16 cellular contexts compared by ENCODE assay signal in genomic region chr15:41282436-41282835, GRCh38. TPM values are rescaled to one million over a fixed set of nuclear protein-coding genes. Genes with fewer than 3 reads are reported as not detected.
DNase-seq lines count a peak whose midpoint lies in the region; ATAC-seq and TF ChIP-seq lines count a peak whose summit lies in the region.
"Not testable (repeated sequence)": the region's sequence is repeated elsewhere in the genome, so short reads cannot be mapped to it uniquely, and the experiment has no call there.
"Had no signal": no experiment of that assay in that cellular context is flagged by ENCODE, and none has a peak within 500 bp of the region (broad histone marks: within the 10 kb centered on the region; RNA-seq: fewer than 3 reads in every experiment).

No MANE protein-coding gene starts in this region.

- H3K36me3 ChIP-seq in neural progenitor cell, result peaks cover 22% of the 10 kb centered on the region

- BruUV-seq in MCF 10A (replicated peaks; lab: Mats Ljungman, UMichigan), result not testable (repeated sequence)

- H3K27ac ChIP-seq in CD4-positive, alpha-beta T cell (ENCODE audit: low read depth, low read length); neural progenitor cell: not testable (repeated sequence)

- not testable (repeated sequence) for H2AFZ ChIP-seq in neural progenitor cell (replicated peaks)

- not testable (repeated sequence) for H3K27me3 Mint-ChIP-seq in CD4-positive, alpha-beta T cell; IgD-negative memory B cell; T-helper 2 cell treated with Interferon-gamma antibody and Interleukin-4, amounts not matched to agents 5 μg/mL and 100 μg/mL, for 36 hours (ENCODE audit: low read depth); activated T-cell treated with anti-CD3 and anti-CD28 coated beads, Interleukin-2, amount 50 U/mL, for 72 hours (ENCODE audit: low read depth); MCF 10A (ENCODE audit: insufficient read depth, unreplicated experiment); neural progenitor cell (ENCODE audit: insufficient read depth, low read depth); type B pancreatic cell

- H3K27ac Mint-ChIP-seq in CD4-positive, alpha-beta T cell, result peak overlapping the region; percentile 91
- H3K27ac Mint-ChIP-seq in IgD-negative memory B cell, result peak overlapping the region in 2 of 3 donors; percentile 83 to 98
- peak overlapping the region; percentile 96 for H3K27ac Mint-ChIP-seq in T-helper 2 cell treated with Interferon-gamma antibody and Interleukin-4, amounts not matched to agents 5 μg/mL and 100 μg/mL, for 36 hours
- not testable (repeated sequence) for H3K27ac Mint-ChIP-seq in activated T-cell treated with anti-CD3 and anti-CD28 coated beads, Interleukin-2, amount 50 U/mL, for 72 hours
- H3K27ac Mint-ChIP-seq in MCF 10A (ENCODE audit: low read depth, unreplicated experiment), result peak overlapping the region; percentile 95
- peak overlapping the region; percentile 97 for H3K27ac Mint-ChIP-seq in neural progenitor cell
- H3K27ac Mint-ChIP-seq in type B pancreatic cell, result peak overlapping the region; percentile 94

- H3K4me2 ChIP-seq in neural progenitor cell, result not testable (repeated sequence)

- not testable (repeated sequence) for H3K9me3 ChIP-seq in CD4-positive, alpha-beta T cell (ENCODE audit: control insufficient read depth, low read length); neural progenitor cell (ENCODE audit: low read depth)

- DNase-seq in CD4-positive, alpha-beta T cell; T-helper 2 cell treated with Interferon-gamma antibody and Interleukin-4, amounts not matched to agents 5 μg/mL and 100 μg/mL, for 36 hours (ENCODE audit: low spot score); activated T-cell treated with anti-CD3 and anti-CD28 coated beads, Interleukin-2, amount 50 U/mL, for 72 hours; MCF 10A (ENCODE audit: unreplicated experiment); neural progenitor cell (ENCODE audit: low spot score); type B pancreatic cell (ENCODE audit: extremely low spot score, unreplicated experiment): not testable (repeated sequence)
- peak; percentile 38 for DNase-seq in left lobe of liver (ENCODE audit: low spot score)

- intact Hi-C loops in CD4-positive, alpha-beta T cell (cut with DNase I, micrococcal nuclease), result loop anchor here in 1 of 2 experiments (5.0 to 10.0 kb wide), 2 partner anchors 385 to 528 kb away; partner anchors contain the start of gene RMDN3
- intact Hi-C loops in MCF 10A (cut with micrococcal nuclease), result not testable (repeated sequence)

- peaks cover 36% of the 10 kb centered on the region for H3K79me2 ChIP-seq in neural progenitor cell (ENCODE audit: low read depth)

- not testable (repeated sequence) for ATAC-seq in CD4-positive, alpha-beta T cell (ENCODE audit: poor library complexity); activated T-cell treated with anti-CD3 and anti-CD28 coated beads, Interleukin-2, amount 50 U/mL, for 72 hours (replicated peaks in 1 of 2); left lobe of liver

- POLR2A ChIA-PET in CD4-positive, alpha-beta T cell (lab: Charles Lee), result interaction anchor here (1.2 to 2.6 kb wide), 2 partner anchors 15 to 52 kb away, joined by 3 to 29 read pairs; partner anchors contain the start of genes CHP1 and EXD1
- POLR2A ChIA-PET in MCF 10A (lab: Yijun Ruan, JAX), result interaction anchor here (0.6 to 6.7 kb wide), 7 partner anchors 30 to 354 kb away, joined by 3 to 76 read pairs (median 5); partner anchors contain the start of genes CHP1, DLL4, EXD1 and INO80

- not testable (repeated sequence) for H3K4me3 ChIP-seq in neural progenitor cell

- not testable (repeated sequence) for H3F3A ChIP-seq in neural progenitor cell (ENCODE audit: low read depth)

- peaks cover 40% of the 10 kb centered on the region for H3K4me1 Mint-ChIP-seq in CD4-positive, alpha-beta T cell (ENCODE audit: low read depth)
- H3K4me1 Mint-ChIP-seq in IgD-negative memory B cell (peaks cover 18 to 26% (median 20%) of the 10 kb centered on the region in 3 donors), MCF 10A (ENCODE audit: insufficient read depth, unreplicated experiment) (peaks cover 26% of the 10 kb centered on the region), neural progenitor cell (peaks cover 32% of the 10 kb centered on the region), type B pancreatic cell (ENCODE audit: unreplicated experiment) (peaks cover 21% of the 10 kb centered on the region)
- H3K4me1 Mint-ChIP-seq in T-helper 2 cell treated with Interferon-gamma antibody and Interleukin-4, amounts not matched to agents 5 μg/mL and 100 μg/mL, for 36 hours (ENCODE audit: low read depth), result peaks cover 28% of the 10 kb centered on the region
- H3K4me1 Mint-ChIP-seq in activated T-cell treated with anti-CD3 and anti-CD28 coated beads, Interleukin-2, amount 50 U/mL, for 72 hours (ENCODE audit: low read depth), result peaks cover 46% of the 10 kb centered on the region

- peaks cover 50% of the 10 kb centered on the region for H3K36me3 Mint-ChIP-seq in CD4-positive, alpha-beta T cell (ENCODE audit: low read depth)
- H3K36me3 Mint-ChIP-seq in IgD-negative memory B cell, result not testable (repeated sequence)
- peaks cover 49% of the 10 kb centered on the region for H3K36me3 Mint-ChIP-seq in T-helper 2 cell treated with Interferon-gamma antibody and Interleukin-4, amounts not matched to agents 5 μg/mL and 100 μg/mL, for 36 hours (ENCODE audit: low read depth)
- H3K36me3 Mint-ChIP-seq in activated T-cell treated with anti-CD3 and anti-CD28 coated beads, Interleukin-2, amount 50 U/mL, for 72 hours (ENCODE audit: insufficient read depth in 2 of 2), result peaks cover 20 to 31% of the 10 kb centered on the region in 2 donors
- H3K36me3 Mint-ChIP-seq in MCF 10A (ENCODE audit: insufficient read depth, unreplicated experiment) (peaks cover 51% of the 10 kb centered on the region), neural progenitor cell (peaks cover 24% of the 10 kb centered on the region), type B pancreatic cell (peaks cover 31% of the 10 kb centered on the region)

- H3K4me3 Mint-ChIP-seq in CD4-positive, alpha-beta T cell, result peak overlapping the region; percentile 91
- H3K4me3 Mint-ChIP-seq in IgD-negative memory B cell (peak overlapping the region; percentile 46 to 99 (median 93)), MCF 10A (ENCODE audit: unreplicated experiment) (peak overlapping the region; percentile 95), neural progenitor cell (peak overlapping the region; percentile 100), type B pancreatic cell (peak overlapping the region; percentile 100)
- H3K4me3 Mint-ChIP-seq in T-helper 2 cell treated with Interferon-gamma antibody and Interleukin-4, amounts not matched to agents 5 μg/mL and 100 μg/mL, for 36 hours, result peak overlapping the region; percentile 95
- H3K4me3 Mint-ChIP-seq in activated T-cell treated with anti-CD3 and anti-CD28 coated beads, Interleukin-2, amount 50 U/mL, for 72 hours, result peak overlapping the region; percentile 97 to 98

- not testable (repeated sequence) for H3K4me1 ChIP-seq in neural progenitor cell

- H3K27me3 ChIP-seq in CD4-positive, alpha-beta T cell (ENCODE audit: control insufficient read depth, insufficient read depth, low read length); neural progenitor cell: not testable (repeated sequence)

- H3K9ac ChIP-seq in neural progenitor cell, result not testable (repeated sequence)

- CTCF ChIA-PET in CD4-positive, alpha-beta T cell (lab: Charles Lee), result not testable (repeated sequence)
- CTCF ChIA-PET in MCF 10A (lab: Yijun Ruan, JAX), result interaction anchor here (0.6 kb wide), 1 partner anchor 26 kb away, joined by 3 read pairs; no protein-coding TSS in a partner anchor

- not testable (repeated sequence) for H3K9me3 Mint-ChIP-seq in CD4-positive, alpha-beta T cell; IgD-negative memory B cell; activated T-cell treated with anti-CD3 and anti-CD28 coated beads, Interleukin-2, amount 50 U/mL, for 72 hours; MCF 10A (ENCODE audit: unreplicated experiment); neural progenitor cell; type B pancreatic cell
- peaks cover 13% of the 10 kb centered on the region for H3K9me3 Mint-ChIP-seq in T-helper 2 cell treated with Interferon-gamma antibody and Interleukin-4, amounts not matched to agents 5 μg/mL and 100 μg/mL, for 36 hours

- not testable (repeated sequence) for TF ChIP-seq CTCF in CD4-positive, alpha-beta T cell (IDR thresholded peaks at IDR 0.05); MCF 10A (IDR thresholded peaks at IDR 0.05; ENCODE audit: unreplicated experiment); neural progenitor cell (IDR thresholded peaks at IDR 0.05); type B pancreatic cell (conservative IDR thresholded peaks at IDR 0.05)

- not testable (repeated sequence) for H4K20me1 ChIP-seq in neural progenitor cell (ENCODE audit: low read depth)

RNA-seq across cellular contexts. Expression of gene OIP5, which starts 50.0 kb away (rescaled TPM):
- under 1 TPM; 0.20 to 0.36 TPM for total RNA-seq in CD4-positive, alpha-beta T cell
- polyA plus RNA-seq in IgD-negative memory B cell, result 0.68 TPM
- total RNA-seq in activated T-cell treated with anti-CD3 and anti-CD28 coated beads, Interleukin-2, amount 50 U/mL, for 72 hours, result 10 to 100 TPM; 15.3 TPM
- 2.9 and 5.7 TPM in 2 replicates for total RNA-seq in MCF 10A (2022)
- 0.38 TPM for total RNA-seq in left lobe of liver
- 70.2 and 80.9 TPM in 2 replicates for total RNA-seq in neural progenitor cell (ENCODE audit: low replicate concordance)
- total RNA-seq in type B pancreatic cell (ENCODE audit: low replicate concordance), result 7.3 and 15.8 TPM in 2 replicates
- total RNA-seq: left ventricle myocardium superior had no signal

RNA-seq across cellular contexts. Expression of gene NUSAP1, which starts 50.2 kb away (rescaled TPM):
- total RNA-seq in CD4-positive, alpha-beta T cell, result 1 to 10 TPM; 2.2 to 2.3 TPM
- polyA plus RNA-seq in IgD-negative memory B cell, result 4.7 TPM
- total RNA-seq in activated T-cell treated with anti-CD3 and anti-CD28 coated beads, Interleukin-2, amount 50 U/mL, for 72 hours, result 100 to 1,000 TPM; 179 to 184 TPM
- total RNA-seq in MCF 10A (2022), result 39.1 and 62.6 TPM in 2 replicates
- total RNA-seq in left lobe of liver, result 3.3 TPM
- total RNA-seq in neural progenitor cell (ENCODE audit: low replicate concordance), result 388 and 525 TPM in 2 replicates
- 38.8 and 113 TPM in 2 replicates for total RNA-seq in type B pancreatic cell (ENCODE audit: low replicate concordance)

RNA-seq across cellular contexts. Expression of gene CHP1, which starts 51.4 kb away (rescaled TPM):
- 10 to 100 TPM; 20.7 to 25.5 TPM for total RNA-seq in CD4-positive, alpha-beta T cell
- 16.8 TPM for polyA plus RNA-seq in IgD-negative memory B cell
- 10 to 100 TPM; 45.0 to 46.7 TPM for total RNA-seq in activated T-cell treated with anti-CD3 and anti-CD28 coated beads, Interleukin-2, amount 50 U/mL, for 72 hours
- total RNA-seq in MCF 10A (2022) (70.4 and 91.1 TPM in 2 replicates), left lobe of liver (176 TPM), neural progenitor cell (ENCODE audit: low replicate concordance) (133 and 144 TPM in 2 replicates), type B pancreatic cell (ENCODE audit: low replicate concordance) (89.6 and 114 TPM in 2 replicates)

RNA-seq across cellular contexts. Expression of gene EXD1, which starts 51.9 kb away (rescaled TPM):
- not detected for total RNA-seq in CD4-positive, alpha-beta T cell
- not detected for polyA plus RNA-seq in IgD-negative memory B cell
- not detected for total RNA-seq in activated T-cell treated with anti-CD3 and anti-CD28 coated beads, Interleukin-2, amount 50 U/mL, for 72 hours
- total RNA-seq in MCF 10A (2022), result 0.12 and 0.37 TPM in 2 replicates
- not detected for total RNA-seq in left lobe of liver
- total RNA-seq in neural progenitor cell (ENCODE audit: low replicate concordance), result 0.06 and 0.41 TPM in 2 replicates
- not detected in 2 replicates for total RNA-seq in type B pancreatic cell (ENCODE audit: low replicate concordance)
- total RNA-seq: colonic mucosa, left ventricle myocardium superior, LHCN-M2, mononuclear cell, PC-9, skeletal muscle tissue had no signal
- polyA plus RNA-seq: AG04450, fibroblast of lung had no signal
